ENCODE assay signal across 23 cellular contexts in genomic region chr6:48429610-48430009, GRCh38.
A peak's percentile ranks its signal among the peaks of the same experiment; 100 is the strongest.
DNase-seq lines count a peak whose midpoint lies in the region; ATAC-seq and TF ChIP-seq lines count a peak whose summit lies in the region.
"Had no signal": no experiment of that assay in that cellular context is flagged by ENCODE, and none has a peak within 500 bp of the region (broad histone marks: within the 10 kb centered on the region; RNA-seq: fewer than 3 reads in every experiment).

No MANE protein-coding gene starts in this region.

- in situ Hi-C loops in GM23248 (cut with MboI), result no loop called here
- in situ Hi-C loops in mammary epithelial cell (cut with MboI; ENCODE audit: low sequenced_read_pairs in 2 of 2), result loop anchor here in 1 of 2 donors (25.0 kb wide), 1 partner anchor 342 kb away; no protein-coding TSS in a partner anchor

- no peak overlapping the region for H3K4me3 ChIP-seq in GM23248
- no peak overlapping the region for H3K4me3 ChIP-seq in mammary epithelial cell (replicated peaks in 1 of 3; ENCODE audit: insufficient read depth in 1 of 3, low read depth in 2 of 3, low read length in 3 of 3)
- H3K4me3 ChIP-seq in mucosa of descending colon, result no peak overlapping the region
- H3K4me3 ChIP-seq: heart right ventricle, psoas muscle, skin epidermis, thyroid gland, vagina had no signal

- H3K79me2 ChIP-seq in GM23248 (ENCODE audit: insufficient read depth) (no peaks in the 10 kb centered on the region), mammary epithelial cell (ENCODE audit: insufficient read depth, low read length) (no peaks in the 10 kb centered on the region)

- ATAC-seq in HG02852 (IDR thresholded peaks at IDR 0.05; ENCODE audit: unreplicated experiment) (no peak), mucosa of descending colon (no peak), GM19397 (IDR thresholded peaks at IDR 0.05; ENCODE audit: unreplicated experiment) (no peak)
- ATAC-seq: heart right ventricle; left lobe of liver; psoas muscle; stimulated activated naive CD8-positive, alpha-beta T cell treated with anti-CD3 and anti-CD28 coated beads, Interleukin-15, amount 100 ng/mL, for 72 hours had no signal

- H3K9ac ChIP-seq in GM23248, result no peak overlapping the region
- no peak overlapping the region for H3K9ac ChIP-seq in mammary epithelial cell (ENCODE audit: insufficient read depth, low read length)

- H2AFZ ChIP-seq in GM23248, result no peak overlapping the region
- H2AFZ ChIP-seq in mammary epithelial cell (ENCODE audit: low read depth, low read length), result no peak overlapping the region

- DNase-seq in GM23248, result no peak
- DNase-seq in NCI-H226, result peak; percentile 57
- DNase-seq in mammary epithelial cell, result no peak
- DNase-seq in kidney glomerular epithelial cell (lab: John Stamatoyannopoulos, UW), result peak; percentile 25
- no peak for DNase-seq in mucosa of descending colon
- DNase-seq in substantia nigra (lab: John Stamatoyannopoulos, UW), result no peak
- DNase-seq: activated CD4-positive, alpha-beta T cell treated with anti-CD3 and anti-CD28 coated beads for 48 hours; activated CD8-positive, alpha-beta memory T cell treated with anti-CD3 and anti-CD28 coated beads for 24 hours; activated effector memory CD4-positive, alpha-beta T cell treated with anti-CD3 and anti-CD28 coated beads, Interleukin-2, amount 50 U/mL, for 16 hours; activated naive CD8-positive, alpha-beta T cell treated with anti-CD3 and anti-CD28 coated beads, Interleukin-2, amount 10 ng/mL, durations not matched to agents 7 days and 5 days; heart right ventricle; naive B cell; NCI-H187 treated with DMSO at 0.1 percent for 48 hours; nucleus accumbens; psoas muscle; stimulated activated naive CD8-positive, alpha-beta T cell treated with anti-CD3 and anti-CD28 coated beads, Interleukin-15, amount 100 ng/mL, for 72 hours; thyroid gland had no signal

- no peaks in the 10 kb centered on the region for H3K36me3 ChIP-seq in GM23248 (ENCODE audit: low read depth)
- H3K36me3 ChIP-seq in mammary epithelial cell (ENCODE audit: insufficient read depth, low read length), result no peaks in the 10 kb centered on the region
- no peaks in the 10 kb centered on the region for H3K36me3 ChIP-seq in mucosa of descending colon (ENCODE audit: low read depth)
- H3K36me3 ChIP-seq: heart right ventricle, thyroid gland, vagina had no signal

- TF ChIP-seq CTCF in mammary epithelial cell (conservative IDR thresholded peaks at IDR 0.05 in 1 of 2, IDR thresholded peaks at IDR 0.05 in 1 of 2; ENCODE audit: extremely low read depth in 1 of 2, insufficient read depth in 1 of 2, low read depth in 1 of 2, low read length in 2 of 2) (no peak), mucosa of descending colon (IDR thresholded peaks at IDR 0.05) (no peak)

- H3K4me2 ChIP-seq in GM23248 (ENCODE audit: unreplicated experiment), result peak overlapping the region; percentile 2
- peak overlapping the region; percentile 51 for H3K4me2 ChIP-seq in mammary epithelial cell (ENCODE audit: insufficient read depth, low read depth, low read length)

- H3K4me1 ChIP-seq in GM23248 (ENCODE audit: insufficient read depth), result peaks cover 30% of the 10 kb centered on the region
- H3K4me1 ChIP-seq in mammary epithelial cell (ENCODE audit: insufficient read depth, low read length), result peaks cover 44% of the 10 kb centered on the region
- no peaks in the 10 kb centered on the region for H3K4me1 ChIP-seq in mucosa of descending colon (ENCODE audit: low read depth)
- H3K4me1 ChIP-seq: heart right ventricle, psoas muscle, thyroid gland, vagina had no signal

- no TSS peak for BruUV-seq in mammary epithelial cell (replicated peaks; lab: Mats Ljungman, UMichigan)

- H3K9me3 ChIP-seq in GM23248 (ENCODE audit: low read depth), result no peaks in the 10 kb centered on the region
- H3K9me3 ChIP-seq in mammary epithelial cell (replicated peaks; ENCODE audit: insufficient read depth, low read length), result no peaks in the 10 kb centered on the region
- H3K9me3 ChIP-seq in mucosa of descending colon, result no peaks in the 10 kb centered on the region
- H3K9me3 ChIP-seq: heart right ventricle, psoas muscle, thyroid gland, vagina had no signal

- H3K27ac ChIP-seq in GM23248, result no peak overlapping the region
- H3K27ac ChIP-seq in mammary epithelial cell (ENCODE audit: insufficient read depth, low read depth, low read length), result peak overlapping the region; percentile 65
- no peak overlapping the region for H3K27ac ChIP-seq in substantia nigra (ENCODE audit: low read depth, low read length, poor library complexity, severe bottlenecking)
- H3K27ac ChIP-seq: heart right ventricle, psoas muscle, skin epidermis, thyroid gland, vagina, VCaP had no signal

- CTCF ChIA-PET in mammary epithelial cell (lab: Charles Lee; ENCODE audit: low non-redundant PET), result no interaction called here

- no peaks in the 10 kb centered on the region for H3K9me2 ChIP-seq in GM23248 (ENCODE audit: insufficient read depth)

- H3K27me3 ChIP-seq in GM23248 (replicated peaks; ENCODE audit: insufficient read depth), result no peaks in the 10 kb centered on the region; the same call in 1 of the 2 replicates
- H3K27me3 ChIP-seq in mammary epithelial cell (ENCODE audit: insufficient read depth, low read length), result no peaks in the 10 kb centered on the region
- H3K27me3 ChIP-seq: heart right ventricle, thyroid gland, vagina had no signal

- dilution Hi-C loops in mammary epithelial cell (cut with HindIII; ENCODE audit: low sequenced_read_pairs), result no loop called here

- intact Hi-C loops in mammary epithelial cell (cut with micrococcal nuclease) (no loop called here), mucosa of descending colon (cut with DNase I, micrococcal nuclease) (no loop called here)

- H4K20me1 ChIP-seq in GM23248 (ENCODE audit: insufficient read depth) (no peaks in the 10 kb centered on the region), mammary epithelial cell (ENCODE audit: insufficient read depth, low read length) (no peaks in the 10 kb centered on the region)

- no peaks in the 10 kb centered on the region; the same call in 1 of the 2 replicates for H3F3A ChIP-seq in GM23248 (ENCODE audit: insufficient read depth)

Comparison
In these comparisons a context has a peak if more than half of its experiments do, and no peak if none do; other contexts are left out.
1. DNase-seq: peak in NCI-H226 (single experiment) and kidney glomerular epithelial cell (single experiment); none in GM23248 (single experiment), mammary epithelial cell (single experiment), mucosa of descending colon (0 of 3) and substantia nigra (0 of 49).